ENCODE assay signal across 2 cellular contexts in the genomic region with DNA sequence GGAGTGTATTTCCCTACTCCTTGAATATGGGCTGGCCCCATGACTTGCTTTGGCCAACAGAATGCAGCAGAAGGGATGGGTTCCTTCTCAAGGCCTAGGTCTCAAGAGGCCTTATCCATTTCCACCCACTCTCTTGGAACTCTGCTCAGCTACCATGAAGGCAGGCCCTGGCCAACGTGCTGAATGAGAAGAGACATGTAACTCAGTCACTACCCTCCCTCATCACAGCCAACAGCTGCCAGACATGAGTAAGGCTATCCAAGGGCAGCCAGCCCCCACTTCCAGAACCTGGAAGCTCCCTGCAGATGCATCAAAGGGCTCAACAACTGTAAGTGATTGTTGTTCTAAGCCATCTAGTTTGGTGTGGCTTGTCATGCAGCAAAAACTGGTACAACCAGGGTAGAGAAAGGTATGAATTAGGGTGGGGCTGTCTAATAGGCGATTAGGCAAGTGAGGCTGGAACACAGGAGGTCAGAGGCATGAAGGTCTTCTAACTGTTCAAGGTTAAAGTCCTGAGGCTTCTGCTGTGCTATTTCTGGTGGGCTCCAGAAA.
A peak's percentile ranks its signal among the peaks of the same experiment; 100 is the strongest.
TF ChIP-seq lines count a peak whose summit lies in the region.

No MANE protein-coding gene starts in this region.

TF ChIP-seq in HEK293, 187 proteins besides CTCF, POLR2A, EP300 and RAD21:
- TF ChIP-seq ZNF214 (tag by site-specific recombination; IDR thresholded peaks at IDR 0.05; ENCODE audit: borderline replicate concordance): peak; percentile 93
- TF ChIP-seq ZNF514 (tag by site-specific recombination; IDR thresholded peaks at IDR 0.05): no peak
- no peak for TF ChIP-seq ZNF548 (tag by site-specific recombination; IDR thresholded peaks at IDR 0.05)
- no peak for TF ChIP-seq ZNF664 (tag by site-specific recombination; IDR thresholded peaks at IDR 0.05)
- peak; percentile 72 for TF ChIP-seq REST (tag by site-specific recombination; IDR thresholded peaks at IDR 0.05)
- TF ChIP-seq GLI2 (tag by site-specific recombination; IDR thresholded peaks at IDR 0.05; ENCODE audit: borderline replicate concordance, low read depth): no peak
- TF ChIP-seq ZNF2 (tag by site-specific recombination; IDR thresholded peaks at IDR 0.05): no peak
- TF ChIP-seq ZNF677 (tag by site-specific recombination; IDR thresholded peaks at IDR 0.05): no peak

TF ChIP-seq in K562, 482 proteins besides CTCF, POLR2A, EP300 and RAD21:
- TF ChIP-seq SRSF3 (IDR thresholded peaks at IDR 0.05; ENCODE audit: insufficient read depth, low read length) (no peak), PRPF4 (IDR thresholded peaks at IDR 0.05; ENCODE audit: insufficient read depth, low read depth, low read length, poor library complexity, severe bottlenecking) (no peak), PHB2 (IDR thresholded peaks at IDR 0.05; ENCODE audit: low read depth) (no peak), ZNF165 (CRISPR knock-in tag; IDR thresholded peaks at IDR 0.05; ENCODE audit: borderline replicate concordance) (no peak), ARNT (IDR thresholded peaks at IDR 0.05) (no peak), YBX1 (IDR thresholded peaks at IDR 0.05) (no peak), SNIP1 (IDR thresholded peaks at IDR 0.05; ENCODE audit: low read depth) (no peak), RFX5 (IDR thresholded peaks at IDR 0.05; ENCODE audit: low read depth, low read length) (no peak), EHMT2 (IDR thresholded peaks at IDR 0.05) (peak; percentile 68)
- TF ChIP-seq, protein P1, sequence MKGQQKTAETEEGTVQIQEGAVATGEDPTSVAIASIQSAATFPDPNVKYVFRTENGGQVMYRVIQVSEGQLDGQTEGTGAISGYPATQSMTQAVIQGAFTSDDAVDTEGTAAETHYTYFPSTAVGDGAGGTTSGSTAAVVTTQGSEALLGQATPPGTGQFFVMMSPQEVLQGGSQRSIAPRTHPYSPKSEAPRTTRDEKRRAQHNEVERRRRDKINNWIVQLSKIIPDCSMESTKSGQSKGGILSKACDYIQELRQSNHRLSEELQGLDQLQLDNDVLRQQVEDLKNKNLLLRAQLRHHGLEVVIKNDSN (CRISPR knock-in tag; IDR thresholded peaks at IDR 0.05): 0 out of 2 replicates have a peak, but pooled peaks have one; percentile 27
